8 cellular contexts compared by ENCODE assay signal in the genomic region with DNA sequence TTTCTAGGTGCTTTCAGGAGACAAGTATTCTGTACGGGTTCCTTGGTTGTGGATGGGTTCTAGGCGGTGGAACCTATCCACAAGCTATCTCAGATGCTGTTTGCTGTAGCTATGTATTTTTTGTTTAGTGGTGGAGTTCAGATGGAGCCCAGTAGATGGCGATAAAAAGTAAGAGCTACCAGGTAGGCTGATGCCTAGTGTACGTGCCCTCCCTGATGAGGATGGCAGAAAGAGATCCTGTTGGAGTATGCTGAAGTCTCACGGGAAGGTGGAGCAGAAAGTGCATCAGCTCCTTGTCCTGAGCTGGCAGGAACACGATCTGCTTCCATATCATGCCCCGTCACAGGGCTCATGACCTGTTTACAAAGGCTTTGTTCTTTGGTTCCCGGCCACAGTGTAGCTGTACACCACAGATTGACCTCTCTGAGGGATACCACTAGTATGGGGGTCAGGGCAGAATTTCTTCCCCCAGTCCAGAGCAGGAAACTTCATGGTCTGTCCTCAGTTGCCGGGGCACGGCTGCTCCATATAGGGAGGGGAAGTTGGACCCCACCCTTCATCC. TPM values are rescaled to one million over a fixed set of nuclear protein-coding genes. Genes with fewer than 3 reads are reported as not detected.
A peak's percentile ranks its signal among the peaks of the same experiment; 100 is the strongest.
DNase-seq lines count a peak whose midpoint lies in the region; ATAC-seq and TF ChIP-seq lines count a peak whose summit lies in the region.

No MANE protein-coding gene starts in this region.

- H3K27me3 Mint-ChIP-seq in activated T-helper 17 cell treated with anti-CD3 and anti-CD28 coated beads, Interleukin-2, amount 50 U/mL, for 72 hours = peaks cover 31% of the 10 kb centered on the region

- no peak overlapping the region for H3K4me3 ChIP-seq in hepatocyte
- no peak overlapping the region for H3K4me3 ChIP-seq in skeletal muscle cell (ENCODE audit: low read depth, low read length)

- peak; percentile 72 for TF ChIP-seq CTCF in hepatocyte (IDR thresholded peaks at IDR 0.05; ENCODE audit: poor library complexity)

- peak overlapping the region; percentile 19 for H2AFZ ChIP-seq in hepatocyte

- no peak overlapping the region for H3K4me3 Mint-ChIP-seq in activated T-helper 17 cell treated with anti-CD3 and anti-CD28 coated beads, Interleukin-2, amount 50 U/mL, for 72 hours

- peak; percentile 64 to 65 for ATAC-seq in activated CD4-positive, CD25-positive, alpha-beta regulatory T cell treated with anti-CD3 and anti-CD28 coated beads, Interleukin-2, amount 50 U/mL, for 24 hours
- ATAC-seq in GM19463 (IDR thresholded peaks at IDR 0.05; ENCODE audit: unreplicated experiment) (peak; percentile 93), HG03439 (IDR thresholded peaks at IDR 0.05; ENCODE audit: unreplicated experiment) (peak; percentile 95)
- ATAC-seq in activated T-helper 17 cell treated with anti-CD3 and anti-CD28 coated beads, Interleukin-2, amount 50 U/mL, for 72 hours (replicated peaks) = peak; percentile 84

- no peaks in the 10 kb centered on the region for H3K9me2 ChIP-seq in hepatocyte (replicated peaks; ENCODE audit: insufficient read depth)

- H3K4me1 Mint-ChIP-seq in activated T-helper 17 cell treated with anti-CD3 and anti-CD28 coated beads, Interleukin-2, amount 50 U/mL, for 72 hours = no peaks in the 10 kb centered on the region

- H3K36me3 ChIP-seq in hepatocyte (replicated peaks; ENCODE audit: insufficient read depth, low read depth) = no peaks in the 10 kb centered on the region

- no peaks in the 10 kb centered on the region for H3K4me1 ChIP-seq in hepatocyte (ENCODE audit: insufficient read depth)

- H3K9me3 ChIP-seq in hepatocyte (ENCODE audit: low read depth) = no peaks in the 10 kb centered on the region

- no peaks in the 10 kb centered on the region for H3K27me3 ChIP-seq in hepatocyte

- no peaks in the 10 kb centered on the region for H3K36me3 Mint-ChIP-seq in activated T-helper 17 cell treated with anti-CD3 and anti-CD28 coated beads, Interleukin-2, amount 50 U/mL, for 72 hours (ENCODE audit: low read depth)

- no peaks in the 10 kb centered on the region for H4K20me1 ChIP-seq in hepatocyte (ENCODE audit: insufficient read depth, poor library complexity, severe bottlenecking)

- H3K27ac ChIP-seq in hepatocyte = no peak overlapping the region

- no peak for DNase-seq in activated CD4-positive, CD25-positive, alpha-beta regulatory T cell treated with anti-CD3 and anti-CD28 coated beads, Interleukin-2, amount 50 U/mL, for 72 hours
- DNase-seq in NCI-H226 (peak; percentile 38), hepatocyte (ENCODE audit: low spot score) (peak; percentile 77), skeletal muscle cell (ENCODE audit: low read depth) (peak; percentile 5)

- peak overlapping the region; percentile 41 for H3K4me2 ChIP-seq in hepatocyte

- 22% methylated on average over 10 of the region's 10 CpGs for WGBS in hepatocyte (ENCODE audit: low lambda C conversion rate, missing lambda C conversion rate)

- no peaks in the 10 kb centered on the region for H3K79me2 ChIP-seq in hepatocyte

- no peak overlapping the region for H3K27ac Mint-ChIP-seq in activated T-helper 17 cell treated with anti-CD3 and anti-CD28 coated beads, Interleukin-2, amount 50 U/mL, for 72 hours

- H3K9me3 Mint-ChIP-seq in activated T-helper 17 cell treated with anti-CD3 and anti-CD28 coated beads, Interleukin-2, amount 50 U/mL, for 72 hours = peaks cover 4% of the 10 kb centered on the region

RNA-seq across cellular contexts. Expression of a gene that starts 12.6 kb away (rescaled TPM):
- under 1 TPM in 1 of 2 donors, not detected in 1; 0.28 TPM for total RNA-seq in activated T-helper 17 cell treated with anti-CD3 and anti-CD28 coated beads, Interleukin-2, amount 50 U/mL, for 72 hours
- 3.5 and 4.8 TPM in 2 replicates for total RNA-seq in hepatocyte
- polyA plus RNA-seq in hepatocyte = 1.8 and 5.1 TPM in 2 replicates
